In genomic region chr2:215687149-215688031, GRCh38 we compare ENCODE assay signal across 26 cellular contexts.
DNase-seq lines count a peak whose midpoint lies in the region; ATAC-seq and TF ChIP-seq lines count a peak whose summit lies in the region.
"Had no signal": no experiment of that assay in that cellular context is flagged by ENCODE, and none has a peak within 500 bp of the region (broad histone marks: within the 10 kb centered on the region; RNA-seq: fewer than 3 reads in every experiment).

No MANE protein-coding gene starts in this region.

- H4K20me1 ChIP-seq in Karpas-422 (ENCODE audit: insufficient read depth, low read depth, low read length), result no peaks in the 10 kb centered on the region

- H3K9ac ChIP-seq in Karpas-422 (ENCODE audit: low read length), result no peak overlapping the region

- peak overlapping the region; percentile 8 for H2AFZ ChIP-seq in ACC112 (ENCODE audit: low read length, unreplicated experiment)
- no peak overlapping the region for H2AFZ ChIP-seq in Karpas-422 (ENCODE audit: low read length)

- peak overlapping the region; percentile 28 for H3K27ac Mint-ChIP-seq in chondrocyte (ENCODE audit: unreplicated experiment)
- peak overlapping the region; percentile 66 for H3K27ac Mint-ChIP-seq in mesothelial cell of epicardium
- H3K27ac Mint-ChIP-seq: B cell; CD8-positive, alpha-beta T cell; T-cell had no signal

- H3K36me3 Mint-ChIP-seq in chondrocyte (ENCODE audit: low read depth), result no peaks in the 10 kb centered on the region
- no peaks in the 10 kb centered on the region for H3K36me3 Mint-ChIP-seq in mesothelial cell of epicardium
- H3K36me3 Mint-ChIP-seq: CD8-positive, alpha-beta T cell; T-cell had no signal

- no peaks in the 10 kb centered on the region for H3K27me3 ChIP-seq in ACC112 (ENCODE audit: insufficient read depth, low read length)
- H3K27me3 ChIP-seq in Karpas-422 (ENCODE audit: low read length), result no peaks in the 10 kb centered on the region
- H3K27me3 ChIP-seq: MG63 had no signal

- H3K4me3 Mint-ChIP-seq in chondrocyte (ENCODE audit: unreplicated experiment) (no peak overlapping the region), mesothelial cell of epicardium (no peak overlapping the region)
- H3K4me3 Mint-ChIP-seq: B cell; CD8-positive, alpha-beta T cell; T-cell had no signal

- peaks cover 4% of the 10 kb centered on the region; the same call in 1 of the 2 replicates for H3K36me3 ChIP-seq in ACC112 (ENCODE audit: insufficient read depth, low read length)
- no peaks in the 10 kb centered on the region for H3K36me3 ChIP-seq in Karpas-422 (ENCODE audit: insufficient read depth, low read length)
- H3K36me3 ChIP-seq: MG63 had no signal

- no peak overlapping the region for H3K4me2 ChIP-seq in Karpas-422 (ENCODE audit: low read depth, low read length, poor library complexity, severe bottlenecking)

- H3K4me3 ChIP-seq in ACC112 (ENCODE audit: low read depth, low read length), result no peak overlapping the region
- no peak overlapping the region for H3K4me3 ChIP-seq in Karpas-422 (ENCODE audit: low read length)
- H3K4me3 ChIP-seq: GM12878, MG63 had no signal

- H3K9me3 ChIP-seq in Karpas-422 (ENCODE audit: low read length), result no peaks in the 10 kb centered on the region
- H3K9me3 ChIP-seq: MG63 had no signal

- no peaks in the 10 kb centered on the region for H3K9me2 ChIP-seq in Karpas-422 (replicated peaks; ENCODE audit: insufficient read depth, low read length)

- H3K27ac ChIP-seq in ACC112 (ENCODE audit: low read depth, low read length) (no peak overlapping the region), Karpas-422 (ENCODE audit: low read length) (no peak overlapping the region)
- H3K27ac ChIP-seq: C4-2B had no signal

- no peak for ATAC-seq in GM21717 (IDR thresholded peaks at IDR 0.05; ENCODE audit: unreplicated experiment)
- ATAC-seq: CD8-positive, alpha-beta T cell; GM12878; T-cell had no signal

- H3K27me3 Mint-ChIP-seq in chondrocyte (ENCODE audit: low read depth), result no peaks in the 10 kb centered on the region
- no peaks in the 10 kb centered on the region for H3K27me3 Mint-ChIP-seq in mesothelial cell of epicardium (ENCODE audit: low read depth)

- DNase-seq in NCI-H82 treated with DMSO at 0.1 percent for 48 hours (lab: John Stamatoyannopoulos, UW; ENCODE audit: unreplicated experiment) (peak; percentile 15), chondrocyte (ENCODE audit: low spot score) (no peak), mesothelial cell of epicardium (ENCODE audit: low spot score in 2 of 2, unreplicated experiment in 2 of 2) (no peak), Karpas-422 (no peak), NCI-H2081 (lab: John Stamatoyannopoulos, UW) (no peak), NCI-H1436 treated with DMSO at 0.1 percent for 48 hours (lab: John Stamatoyannopoulos, UW) (no peak)
- DNase-seq: CD8-positive, alpha-beta T cell; DMS 273 treated with DMSO at 0.1 percent for 48 hours; DMS79; EL; GDM1; HCEC 1CT; KBM-7; MG63; NCI-H1105 treated with DMSO at 0.1 percent for 48 hours; NCI-H2081 treated with DMSO at 0.1 percent for 48 hours; NCI-H2171; NCI-H226; NCI-H510A; SIG-M5; T-cell had no signal

- H3K9me3 Mint-ChIP-seq in chondrocyte (ENCODE audit: low read depth) (no peaks in the 10 kb centered on the region), mesothelial cell of epicardium (no peaks in the 10 kb centered on the region)
- H3K9me3 Mint-ChIP-seq: CD8-positive, alpha-beta T cell had no signal

- TF ChIP-seq CTCF in chondrocyte (IDR thresholded peaks at IDR 0.05), result no peak
- no peak for TF ChIP-seq CTCF in mesothelial cell of epicardium (IDR thresholded peaks at IDR 0.05; ENCODE audit: unreplicated experiment)

- peaks cover 51% of the 10 kb centered on the region for H3K4me1 Mint-ChIP-seq in chondrocyte (ENCODE audit: low read depth)
- H3K4me1 Mint-ChIP-seq in mesothelial cell of epicardium, result peaks cover 30% of the 10 kb centered on the region
- H3K4me1 Mint-ChIP-seq: B cell had no signal

- H3K79me2 ChIP-seq in ACC112 (ENCODE audit: control insufficient read depth, insufficient read depth, low read length, unreplicated experiment), result no peaks in the 10 kb centered on the region
- no peaks in the 10 kb centered on the region for H3K79me2 ChIP-seq in Karpas-422 (ENCODE audit: low read length)

- H3K4me1 ChIP-seq in ACC112 (ENCODE audit: control insufficient read depth, insufficient read depth, low read length, unreplicated experiment) (peaks cover 47% of the 10 kb centered on the region), Karpas-422 (ENCODE audit: low read length) (no peaks in the 10 kb centered on the region)
